In genomic region chr7:120944826-120945562, GRCh38 we compare ENCODE assay signal across 29 cellular contexts. TPM values are rescaled to one million over a fixed set of nuclear protein-coding genes. Genes with fewer than 3 reads are reported as not detected.
DNase-seq lines count a peak whose midpoint lies in the region; ATAC-seq, FAIRE-seq and TF ChIP-seq lines count a peak whose summit lies in the region.
"Had no signal": no experiment of that assay in that cellular context is flagged by ENCODE, and none has a peak within 500 bp of the region (broad histone marks: within the 10 kb centered on the region; RNA-seq: fewer than 3 reads in every experiment).

No MANE protein-coding gene starts in this region.

- H3K4me1 ChIP-seq in body of pancreas (peaks cover 5% of the 10 kb centered on the region), uterus (no peaks in the 10 kb centered on the region)

- H3K27ac ChIP-seq in body of pancreas (peak overlapping the region in 3 of 4 donors; percentile 12 to 21 (median 16)), uterus (peak overlapping the region in 1 of 2 donors; percentile 15)
- H3K27ac ChIP-seq: BLaER1 treated with 17β-estradiol and CSF1 and Interleukin-3, amounts not matched to agents 10 nM and 100 nM; brain microvascular endothelial cell; epithelial cell of prostate; Peyer's patch; WERI-Rb-1 had no signal

- WGBS in body of pancreas, 2 donors, result 23 to 32% methylated on average over 6 of the region's 6 CpGs

- FAIRE-seq in GM12891 (lab: Jason Lieb, UNC), result no peak

- peak; percentile 66 for ATAC-seq in body of pancreas
- ATAC-seq in left lobe of liver, result peak; percentile 47
- ATAC-seq: activated T-helper 17 cell treated with anti-CD3 and anti-CD28 coated beads, Interleukin-2, amount 50 U/mL, for 72 hours; naive thymus-derived CD4-positive, alpha-beta T cell; stimulated activated memory B cell treated with anti-CD40 and anti-IgM and Interleukin-4, amounts not matched to agents 10 μg/mL and 1 μg/mL and 100 μg/mL, for 72 hours had no signal

- intact Hi-C loops in body of pancreas (cut with DNase I), result no loop called here
- intact Hi-C loops in uterus (cut with DNase I; ENCODE audit: low total_unique reads), result no loop called here

- TF ChIP-seq CTCF in body of pancreas (IDR thresholded peaks at IDR 0.05) (no peak), uterus (IDR thresholded peaks at IDR 0.05) (no peak)

- H3K9me3 ChIP-seq in body of pancreas (no peaks in the 10 kb centered on the region), uterus (no peaks in the 10 kb centered on the region)
- H3K9me3 ChIP-seq: BLaER1 treated with 17β-estradiol and CSF1 and Interleukin-3, amounts not matched to agents 10 nM and 100 nM; Peyer's patch had no signal

- CTCF ChIA-PET in HEK293T (lab: Yijun Ruan, JAX), result no interaction called here

- no peak for TF ChIP-seq POLR2A in body of pancreas (IDR thresholded peaks at IDR 0.05)
- no peak for TF ChIP-seq POLR2A in GM12891 (IDR thresholded peaks at IDR 0.05; ENCODE audit: low read depth, low read length)
- no peak for TF ChIP-seq POLR2A in uterus (IDR thresholded peaks at IDR 0.05)

- POLR2A ChIA-PET in HEK293T (lab: Yijun Ruan, JAX), result no interaction called here

- H3K4me3 ChIP-seq in body of pancreas (no peak overlapping the region), uterus (no peak overlapping the region)
- H3K4me3 ChIP-seq: BLaER1 treated with 17β-estradiol and CSF1 and Interleukin-3, amounts not matched to agents 10 nM and 100 nM; Peyer's patch had no signal

- DNase-seq in HEK293T (ENCODE audit: extremely low spot score) (no peak), LoVo (ENCODE audit: low spot score) (peak; percentile 26), body of pancreas (no peak), left lobe of liver (ENCODE audit: low spot score) (no peak), GM12891 (ENCODE audit: insufficient read length, low spot score) (no peak), uterus (no peak)
- no peak for DNase-seq in stimulated activated naive CD4-positive, alpha-beta T cell (lab: John Stamatoyannopoulos, UW)
- DNase-seq: activated CD4-positive, alpha-beta T cell treated with anti-CD3 and anti-CD28 coated beads for 48 hours; activated naive CD4-positive, alpha-beta T cell treated with anti-CD3 and anti-CD28 coated beads, Interleukin-2, amount 50 U/mL, for 16 hours; amniotic stem cell; brain microvascular endothelial cell; DMS53; HCEC 1CT; islet precursor cell; Kasumi-1; midbrain; naive thymus-derived CD4-positive, alpha-beta T cell; NCI-H1694 treated with DMSO at 0.1 percent for 48 hours; NCI-H526 treated with DMSO at 0.1 percent for 48 hours; nucleus accumbens; Peyer's patch; substantia nigra; SW 1271; T-helper 9 cell; WERI-Rb-1 had no signal

- H3K36me3 ChIP-seq in body of pancreas (replicated peaks in 1 of 2; ENCODE audit: insufficient read depth in 1 of 2, low read depth in 2 of 2), result no peaks in the 10 kb centered on the region
- H3K36me3 ChIP-seq in uterus, result no peaks in the 10 kb centered on the region
- H3K36me3 ChIP-seq: BLaER1 treated with 17β-estradiol and CSF1 and Interleukin-3, amounts not matched to agents 10 nM and 100 nM; brain microvascular endothelial cell; Peyer's patch; WERI-Rb-1 had no signal

- H3K27me3 ChIP-seq in body of pancreas (no peaks in the 10 kb centered on the region), uterus (no peaks in the 10 kb centered on the region)
- H3K27me3 ChIP-seq: BLaER1 treated with 17β-estradiol and CSF1 and Interleukin-3, amounts not matched to agents 10 nM and 100 nM; brain microvascular endothelial cell; Peyer's patch had no signal

TF ChIP-seq in HEK293T, 16 proteins besides CTCF, POLR2A, EP300 and RAD21:
- TF ChIP-seq LEF1 (IDR thresholded peaks at IDR 0.05; ENCODE audit: borderline replicate concordance), result no peak
- no peak; the same call in 1 of the 2 replicates for TF ChIP-seq L3MBTL2 (conservative IDR thresholded peaks at IDR 0.05)
- TF ChIP-seq TARDBP (IDR thresholded peaks at IDR 0.05), result no peak
- peak; percentile 33; the same call in 1 of the 2 replicates for TF ChIP-seq BHLHE40 (IDR thresholded peaks at IDR 0.05; ENCODE audit: borderline replicate concordance)
- TF ChIP-seq FOXM1 (IDR thresholded peaks at IDR 0.05; ENCODE audit: borderline replicate concordance), result no peak
- no peak; the same call in 1 of the 2 replicates for TF ChIP-seq ZNF384 (IDR thresholded peaks at IDR 0.05)
- peak; percentile 94 for TF ChIP-seq CTBP1 (IDR thresholded peaks at IDR 0.05; ENCODE audit: borderline replicate concordance)
- peak; percentile 92 for TF ChIP-seq PKNOX1 (IDR thresholded peaks at IDR 0.05)
- no peak for TF ChIP-seq HDGF (IDR thresholded peaks at IDR 0.05; ENCODE audit: borderline replicate concordance)
- no peak for TF ChIP-seq FOXA1 (IDR thresholded peaks at IDR 0.05)
- TF ChIP-seq NFRKB (IDR thresholded peaks at IDR 0.05), result no peak
- no peak for TF ChIP-seq ELF4 (IDR thresholded peaks at IDR 0.05)
- no peak for TF ChIP-seq SP1 (IDR thresholded peaks at IDR 0.05)
- TF ChIP-seq FOXK2 (IDR thresholded peaks at IDR 0.05), result no peak
- TF ChIP-seq ARNT (IDR thresholded peaks at IDR 0.05), result peak; percentile 80
- no peak for TF ChIP-seq SUZ12 (IDR thresholded peaks at IDR 0.05)

TF ChIP-seq in GM12891, 5 proteins besides CTCF, POLR2A, EP300 and RAD21:
- TF ChIP-seq POU2F2 (IDR thresholded peaks at IDR 0.05; ENCODE audit: low read depth, low read length) (no peak), POLR2AphosphoS5 (IDR thresholded peaks at IDR 0.05; ENCODE audit: low read depth, low read length) (no peak), SPI1 (IDR thresholded peaks at IDR 0.05; ENCODE audit: low read depth, low read length) (no peak), PAX5 (IDR thresholded peaks at IDR 0.05; ENCODE audit: insufficient read depth, low read length, severe bottlenecking) (no peak), TAF1 (IDR thresholded peaks at IDR 0.05; ENCODE audit: low read depth, low read length) (no peak)

RNA-seq across cellular contexts. Expression of gene ING3, which starts 5.6 kb away (rescaled TPM):
- total RNA-seq in body of pancreas, result 1 to 10 TPM; 7.6 to 9.1 TPM
- total RNA-seq in left lobe of liver, result 5.4 TPM
- polyA plus RNA-seq in GM12891 (2012; ENCODE audit: low read depth, missing spikeins), result 15.2 TPM
- total RNA-seq in uterus, result 10 to 100 TPM; 16.4 to 37.7 (median 21.3) TPM

RNA-seq across cellular contexts. Expression of gene CPED1, which starts 43.5 kb away (rescaled TPM):
- total RNA-seq in body of pancreas, result 1 to 10 TPM; 5.3 to 7.3 TPM
- 34.6 TPM for total RNA-seq in left lobe of liver
- 0.03 TPM for polyA plus RNA-seq in GM12891 (2012; ENCODE audit: low read depth, missing spikeins)
- total RNA-seq in uterus, result 100 to 1,000 TPM in 1 of 4 donors, 10 to 100 TPM in 3; 47.4 to 194 (median 59.2) TPM
- total RNA-seq: activated T-helper 17 cell treated with anti-CD3 and anti-CD28 coated beads, Interleukin-2, amount 50 U/mL, for 72 hours had no signal
- polyA plus RNA-seq: naive thymus-derived CD4-positive, alpha-beta T cell had no signal
